In the genomic region with DNA sequence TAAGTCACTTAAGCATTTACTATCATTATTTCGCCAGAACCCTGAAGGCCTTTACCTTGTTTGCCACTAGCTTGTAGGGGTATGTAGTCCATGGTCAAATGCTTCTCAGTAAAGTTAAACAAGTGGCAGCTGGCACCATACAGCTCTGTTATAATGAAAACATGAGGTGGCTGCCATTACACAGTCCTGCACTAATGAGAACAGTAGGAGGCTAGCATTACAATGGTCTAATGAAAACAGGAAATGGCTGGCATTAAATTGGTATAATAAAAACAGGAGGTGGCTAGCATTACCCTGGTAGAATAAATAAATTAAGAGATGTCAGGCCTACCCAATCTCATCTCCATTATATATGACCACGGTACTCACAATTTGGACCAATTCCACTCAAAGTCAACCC, we compare ENCODE assay signal across 22 cellular contexts.
A peak's percentile ranks its signal among the peaks of the same experiment; 100 is the strongest.
DNase-seq lines count a peak whose midpoint lies in the region; ATAC-seq lines count a peak whose summit lies in the region.
"Had no signal": no experiment of that assay in that cellular context is flagged by ENCODE, and none has a peak within 500 bp of the region (broad histone marks: within the 10 kb centered on the region; RNA-seq: fewer than 3 reads in every experiment).

No MANE protein-coding gene starts in this region.

- no peaks in the 10 kb centered on the region for H3K79me2 ChIP-seq in mesendoderm (ENCODE audit: control insufficient read depth, insufficient read depth, low read length)

- no peak overlapping the region for H3K4me3 ChIP-seq in mesendoderm (ENCODE audit: low read length)
- H3K4me3 ChIP-seq: PC-9, thoracic aorta had no signal

- H3K27ac Mint-ChIP-seq in activated naive CD4-positive, alpha-beta T cell treated with anti-CD3 and anti-CD28 coated beads, Interleukin-2, amount 50 U/mL, for 72 hours = no peak overlapping the region
- H3K27ac Mint-ChIP-seq: activated CD4-positive, alpha-beta T cell treated with anti-CD3 and anti-CD28 coated beads, Interleukin-2, amount 10 ng/mL, durations not matched to agents 7 days and 5 days; activated T-cell treated with anti-CD3 and anti-CD28 coated beads, Interleukin-2, amount 50 U/mL, for 24 hours; CD14-positive monocyte; naive thymus-derived CD4-positive, alpha-beta T cell; T-helper 2 cell treated with Interferon-gamma antibody and Interleukin-4, amounts not matched to agents 5 μg/mL and 100 μg/mL, for 36 hours had no signal

- no peak overlapping the region for H2BK5ac ChIP-seq in mesendoderm (ENCODE audit: low read length)

- H3K27ac ChIP-seq in mesendoderm (ENCODE audit: low read depth, low read length) = no peak overlapping the region
- H3K27ac ChIP-seq: 22Rv1, brain microvascular endothelial cell, PC-9, thoracic aorta had no signal

- no peak overlapping the region for H3K18ac ChIP-seq in mesendoderm (ENCODE audit: low read length)

- H2BK15ac ChIP-seq in mesendoderm (replicated peaks; ENCODE audit: low read depth) = no peak overlapping the region

- H3K4me1 ChIP-seq in mesendoderm (ENCODE audit: control insufficient read depth, low read depth, low read length) = no peaks in the 10 kb centered on the region

- no CpG with 5 or more reads among the region's 2 CpGs for WGBS in mesendoderm (ENCODE audit: extremely low coverage, insufficient coverage, low lambda C conversion rate)

- H2AK5ac ChIP-seq in mesendoderm (ENCODE audit: low read length) = no peak overlapping the region

- H3K56ac ChIP-seq in mesendoderm (ENCODE audit: low read length) = no peak overlapping the region

- no peaks in the 10 kb centered on the region for H3K36me3 ChIP-seq in mesendoderm (ENCODE audit: control insufficient read depth, insufficient read depth, low read length)
- H3K36me3 ChIP-seq: brain microvascular endothelial cell, thoracic aorta had no signal

- peaks cover 0 to 4% of the 10 kb centered on the region in 2 donors for H3K36me3 Mint-ChIP-seq in activated naive CD4-positive, alpha-beta T cell treated with anti-CD3 and anti-CD28 coated beads, Interleukin-2, amount 50 U/mL, for 72 hours
- H3K36me3 Mint-ChIP-seq: CD14-positive monocyte had no signal

- H3K4ac ChIP-seq in mesendoderm (ENCODE audit: low read depth, low read length) = no peak overlapping the region

- H3K4me2 ChIP-seq in mesendoderm (ENCODE audit: low read length) = no peak overlapping the region
- H3K4me2 ChIP-seq: PC-9 had no signal

- H3K79me1 ChIP-seq in mesendoderm (ENCODE audit: low read length) = no peaks in the 10 kb centered on the region

- peaks cover 16 to 17% of the 10 kb centered on the region in 2 donors for H3K9me3 Mint-ChIP-seq in activated naive CD4-positive, alpha-beta T cell treated with anti-CD3 and anti-CD28 coated beads, Interleukin-2, amount 50 U/mL, for 72 hours
- H3K9me3 Mint-ChIP-seq: activated CD4-positive, alpha-beta T cell treated with anti-CD3 and anti-CD28 coated beads, Interleukin-2, amount 10 ng/mL, durations not matched to agents 7 days and 5 days had no signal

- H3K9ac ChIP-seq in mesendoderm (ENCODE audit: low read length) = no peak overlapping the region

- no peak overlapping the region for H3K23ac ChIP-seq in mesendoderm (ENCODE audit: low read length)

- DNase-seq in DMS53 (lab: John Stamatoyannopoulos, UW) = peak; percentile 1
- DNase-seq in DMS53 treated with DMSO at 0.1 percent for 48 hours (lab: John Stamatoyannopoulos, UW; ENCODE audit: unreplicated experiment) = no peak
- peak; percentile 94 for DNase-seq in NCI-H1417 treated with DMSO at 0.1 percent for 48 hours (lab: John Stamatoyannopoulos, UW)
- DNase-seq in NCI-H748 treated with DMSO at 0.1 percent for 48 hours (lab: John Stamatoyannopoulos, UW) = peak; percentile 97
- DNase-seq in mesendoderm = peak; percentile 4
- no peak for DNase-seq in islet precursor cell
- no peak for DNase-seq in anterior cingulate cortex (lab: John Stamatoyannopoulos, UW)
- no peak for DNase-seq in activated naive CD4-positive, alpha-beta T cell treated with anti-CD3 and anti-CD28 coated beads, Interleukin-2, amount 50 U/mL, for 72 hours (ENCODE audit: low spot score in 2 of 2)
- DNase-seq: activated CD4-positive, alpha-beta T cell treated with anti-CD3 and anti-CD28 coated beads, Interleukin-2, amount 10 ng/mL, durations not matched to agents 7 days and 5 days; activated T-cell treated with anti-CD3 and anti-CD28 coated beads, Interleukin-2, amount 50 U/mL, for 24 hours; brain microvascular endothelial cell; kidney; naive thymus-derived CD4-positive, alpha-beta T cell; NK-92 treated with Interleukin-12 subunit alpha and Interleukin-12 subunit beta, amount 100 ng/mL, for 24 hours; nucleus accumbens; PC-9; stimulated activated naive CD8-positive, alpha-beta T cell treated with anti-CD3 and anti-CD28 coated beads, Interleukin-15, Interleukin-2, amounts not matched to agents 100 U/mL and 50 U/mL, for 24 hours had no signal

- no peaks in the 10 kb centered on the region for H3K27me3 ChIP-seq in mesendoderm (ENCODE audit: insufficient read depth, low read length, poor library complexity)
- H3K27me3 ChIP-seq: brain microvascular endothelial cell had no signal

- no peak overlapping the region for H4K5ac ChIP-seq in mesendoderm (ENCODE audit: low read length)

- no peak for ATAC-seq in activated naive CD4-positive, alpha-beta T cell treated with anti-CD3 and anti-CD28 coated beads, Interleukin-2, amount 50 U/mL, for 72 hours
- ATAC-seq: naive thymus-derived CD4-positive, alpha-beta T cell; Right ventricle myocardium inferior; stimulated activated naive CD8-positive, alpha-beta T cell treated with anti-CD3 and anti-CD28 coated beads, Interleukin-15, Interleukin-2, amounts not matched to agents 100 U/mL and 50 U/mL, for 24 hours had no signal

- H2BK120ac ChIP-seq in mesendoderm (ENCODE audit: low read depth, low read length) = no peak overlapping the region

- no peak overlapping the region for H4K8ac ChIP-seq in mesendoderm (ENCODE audit: low read depth, low read length)

Comparison
In these comparisons a context has a peak if more than half of its experiments do, and no peak if none do; other contexts are left out.
1. DNase-seq: peak in DMS53 (single experiment), NCI-H1417 treated with DMSO at 0.1 percent for 48 hours (single experiment), NCI-H748 treated with DMSO at 0.1 percent for 48 hours (single experiment) and mesendoderm (single experiment); none in DMS53 treated with DMSO at 0.1 percent for 48 hours (single experiment), islet precursor cell (single experiment), anterior cingulate cortex (0 of 58) and activated naive CD4-positive, alpha-beta T cell treated with anti-CD3 and anti-CD28 coated beads, Interleukin-2, amount 50 U/mL, for 72 hours (0 of 2).